Comparison of ENCODE assay signal across 8 cellular contexts in the genomic region with DNA sequence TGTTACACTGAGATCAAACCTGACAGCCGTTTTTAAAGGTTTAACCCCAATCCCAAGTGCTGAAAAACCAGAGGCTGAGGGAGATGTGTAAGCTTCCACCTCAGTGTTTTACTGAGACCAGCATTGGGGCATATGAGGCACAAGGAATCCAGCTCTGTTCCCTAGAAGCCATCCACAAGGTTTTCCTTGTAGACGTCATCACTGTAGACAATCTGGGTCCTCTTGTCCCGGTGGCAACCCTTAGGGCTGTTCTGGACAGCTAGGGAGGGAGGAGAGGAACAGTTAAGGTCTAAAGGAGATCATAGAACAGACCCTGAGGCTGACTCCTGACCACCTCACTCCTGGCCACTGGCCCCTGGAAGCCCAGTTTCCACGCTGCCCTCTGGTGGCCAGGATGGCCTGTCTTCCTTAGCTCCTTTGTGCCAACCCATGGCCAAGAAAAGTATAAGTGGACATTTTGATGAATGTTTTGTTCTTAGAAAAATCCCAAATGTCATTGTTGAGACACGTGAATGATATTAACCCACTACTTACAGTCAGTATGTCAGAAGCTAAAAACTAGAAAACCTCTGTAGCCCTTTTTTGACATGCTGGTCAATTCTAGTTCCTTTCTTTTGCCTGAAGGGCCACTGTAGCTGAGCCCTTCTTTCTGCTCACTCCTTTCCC. TPM values are rescaled to one million over a fixed set of nuclear protein-coding genes. Genes with fewer than 3 reads are reported as not detected.
DNase-seq lines count a peak whose midpoint lies in the region; ATAC-seq and TF ChIP-seq lines count a peak whose summit lies in the region.

No MANE protein-coding gene starts in this region.

- H3K4me2 ChIP-seq in DND-41 (ENCODE audit: insufficient read depth, low read length), result no peak overlapping the region

- H3K9me3 ChIP-seq in DND-41 (ENCODE audit: insufficient read depth, low read length, severe bottlenecking) (no peaks in the 10 kb centered on the region), WERI-Rb-1 (ENCODE audit: severe bottlenecking) (no peaks in the 10 kb centered on the region)

- peaks cover 8% of the 10 kb centered on the region; the same call in 1 of the 2 replicates for H3K4me1 ChIP-seq in DND-41 (ENCODE audit: insufficient read depth, low read length)

- ATAC-seq in DND-41 (ENCODE audit: insufficient read depth, low read depth) (no peak), GM21447 (IDR thresholded peaks at IDR 0.05; ENCODE audit: unreplicated experiment) (no peak)

- H3K27me3 ChIP-seq in DND-41 (ENCODE audit: insufficient read depth, low read length, poor library complexity) (no peaks in the 10 kb centered on the region), WERI-Rb-1 (ENCODE audit: insufficient read depth, low read depth, severe bottlenecking) (no peaks in the 10 kb centered on the region)

- DNase-seq in DND-41, result no peak
- peak; percentile 46 for DNase-seq in KBM-7
- DNase-seq in WERI-Rb-1, result peak; percentile 83
- DNase-seq in epithelial cell of proximal tubule (ENCODE audit: low read depth), result no peak
- DNase-seq in myocyte (ENCODE audit: low read depth), result peak; percentile 78
- no peak for DNase-seq in cortex of kidney (lab: John Stamatoyannopoulos, UW)
- DNase-seq in mesenteric fat pad (ENCODE audit: low spot score), result no peak

- peaks cover 54% of the 10 kb centered on the region for H3K36me3 ChIP-seq in DND-41 (ENCODE audit: insufficient read depth, low read length)
- peaks cover 66% of the 10 kb centered on the region for H3K36me3 ChIP-seq in WERI-Rb-1

- H3K27ac ChIP-seq in DND-41 (ENCODE audit: low read length) (no peak overlapping the region), WERI-Rb-1 (no peak overlapping the region)

- H4K20me1 ChIP-seq in DND-41 (ENCODE audit: insufficient read depth, low read length), result no peaks in the 10 kb centered on the region

- H3K9ac ChIP-seq in DND-41 (ENCODE audit: low read depth, low read length), result no peak overlapping the region

- in situ Hi-C loops in KBM-7 (cut with MboI; ENCODE audit: low pct_unique_long_range_greater_than_20kb, low sequenced_read_pairs), result no loop called here

- H3K79me2 ChIP-seq in DND-41 (ENCODE audit: insufficient read depth, low read length), result peaks cover 8% of the 10 kb centered on the region

- H3K4me3 ChIP-seq in DND-41 (ENCODE audit: low read depth in 1 of 2, low read length in 2 of 2), result no peak overlapping the region
- no peak overlapping the region for H3K4me3 ChIP-seq in WERI-Rb-1 (ENCODE audit: low read depth, low read length)
- no peak overlapping the region for H3K4me3 ChIP-seq in epithelial cell of proximal tubule (ENCODE audit: low read depth, low read length)

- TF ChIP-seq CTCF in DND-41 (IDR thresholded peaks at IDR 0.05; ENCODE audit: borderline replicate concordance, extremely low read depth, low read length, poor library complexity, severe bottlenecking) (peak; percentile 75), WERI-Rb-1 (IDR thresholded peaks at IDR 0.05; ENCODE audit: low read depth, low read length) (peak; percentile 98), epithelial cell of proximal tubule (conservative IDR thresholded peaks at IDR 0.05; ENCODE audit: low read depth, low read length) (peak; percentile 94)

- H2AFZ ChIP-seq in DND-41 (ENCODE audit: low read depth, low read length), result no peak overlapping the region

RNA-seq across cellular contexts. Expression of gene CFB, which starts 6.4 kb away (rescaled TPM):
- total RNA-seq in epithelial cell of proximal tubule, result 0.81 and 2.2 TPM in 2 replicates
- total RNA-seq in myocyte, result 1.8 and 6.6 TPM in 2 replicates
- polyA plus RNA-seq in myocyte (2012), result 3.7 TPM
- total RNA-seq in mesenteric fat pad, result 38.0 TPM

RNA-seq across cellular contexts. Expression of gene NELFE, which starts 6.5 kb away (rescaled TPM):
- total RNA-seq in epithelial cell of proximal tubule, result 113 and 132 TPM in 2 replicates
- total RNA-seq in myocyte, result 86.4 and 87.1 TPM in 2 replicates
- polyA plus RNA-seq in myocyte (2012), result 107 TPM
- 59.2 TPM for total RNA-seq in mesenteric fat pad

RNA-seq across cellular contexts. Expression of gene SKIC2, which starts 6.7 kb away (rescaled TPM):
- total RNA-seq in epithelial cell of proximal tubule (42.0 and 51.9 TPM in 2 replicates), myocyte (32.1 and 37.3 TPM in 2 replicates), mesenteric fat pad (52.5 TPM)
- 57.9 TPM for polyA plus RNA-seq in myocyte (2012)

RNA-seq across cellular contexts. Expression of gene DXO, which starts 19.7 kb away (rescaled TPM):
- total RNA-seq in epithelial cell of proximal tubule (20.0 and 20.9 TPM in 2 replicates), myocyte (28.7 and 32.3 TPM in 2 replicates), mesenteric fat pad (17.1 TPM)
- polyA plus RNA-seq in myocyte (2012), result 27.9 TPM

RNA-seq across cellular contexts. Expression of gene C2, which starts 24.8 kb away (rescaled TPM):
- total RNA-seq in epithelial cell of proximal tubule, result not detected in 2 replicates
- total RNA-seq in myocyte, result 7.0 and 7.5 TPM in 2 replicates
- polyA plus RNA-seq in myocyte (2012), result 3.1 TPM
- 60.8 TPM for total RNA-seq in mesenteric fat pad

Comparison
In these comparisons a context has a peak if more than half of its experiments do, and no peak if none do; other contexts are left out.
1. DNase-seq: peak in KBM-7 (single experiment), WERI-Rb-1 (single experiment) and myocyte (single experiment); none in DND-41 (single experiment), epithelial cell of proximal tubule (single experiment), cortex of kidney (single experiment) and mesenteric fat pad (single experiment).
2. Peak in every context shown above with its lines, with median percentiles within 50 percentile points of each other: CTCF ChIP-seq.